In genomic region chr16:11561856-11562255, GRCh38 we compare ENCODE assay signal across 1 cellular context.
TF ChIP-seq lines count a peak whose summit lies in the region.

No MANE protein-coding gene starts in this region.

TF ChIP-seq in endothelial cell of umbilical vein, 7 proteins besides CTCF, POLR2A, EP300 and RAD21:
- TF ChIP-seq MAX (IDR thresholded peaks at IDR 0.05; ENCODE audit: insufficient read depth, insufficient read length) (no peak), MYC (IDR thresholded peaks at IDR 0.05; ENCODE audit: low read depth, low read length) (no peak), GATA2 (IDR thresholded peaks at IDR 0.05; ENCODE audit: insufficient read depth, insufficient read length, low read depth, low read length) (no peak), JUN (IDR thresholded peaks at IDR 0.05; ENCODE audit: borderline replicate concordance, insufficient read depth, insufficient read length, low read depth) (no peak), FOS (IDR thresholded peaks at IDR 0.05; ENCODE audit: borderline replicate concordance, insufficient read depth, low read length) (no peak), POLR2AphosphoS5 (IDR thresholded peaks at IDR 0.05; ENCODE audit: insufficient read depth, low read depth, low read length) (no peak), EZH2 (IDR thresholded peaks at IDR 0.05; ENCODE audit: borderline replicate concordance, low read depth, low read length, severe bottlenecking) (no peak)
